Comparison of ENCODE assay signal across 8 cellular contexts in genomic region chr2:111346018-111346932, GRCh38.
DNase-seq lines count a peak whose midpoint lies in the region; ATAC-seq and TF ChIP-seq lines count a peak whose summit lies in the region.
"Not testable (repeated sequence)": the region's sequence is repeated elsewhere in the genome, so short reads cannot be mapped to it uniquely, and the experiment has no call there.

No MANE protein-coding gene starts in this region.

- not testable (repeated sequence) for H3K4me3 Mint-ChIP-seq in WTC11

- dilution Hi-C loops in mammary epithelial cell (cut with HindIII; ENCODE audit: low sequenced_read_pairs): not testable (repeated sequence)

- BruUV-seq in mammary epithelial cell (replicated peaks; lab: Mats Ljungman, UMichigan): not testable (repeated sequence)

- not testable (repeated sequence) for H3K27ac Mint-ChIP-seq in WTC11

- H3K9ac ChIP-seq in mammary epithelial cell (ENCODE audit: insufficient read depth, low read length); neuronal stem cell (ENCODE audit: low read depth, low read length, poor library complexity): not testable (repeated sequence)

- not testable (repeated sequence) for H3K4me3 ChIP-seq in mammary epithelial cell (replicated peaks in 1 of 3; ENCODE audit: insufficient read depth in 1 of 3, low read depth in 2 of 3, low read length in 3 of 3); fibroblast of villous mesenchyme (ENCODE audit: low read depth, low read length); stomach
- H3K4me3 ChIP-seq in neuronal stem cell (ENCODE audit: low read length in 2 of 2): peak overlapping the region in 1 of 2 donors; percentile 24

- H4K91ac ChIP-seq in neuronal stem cell (ENCODE audit: low read depth, low read length, poor library complexity): not testable (repeated sequence)

- H3K36me3 Mint-ChIP-seq in WTC11: not testable (repeated sequence)

- H3K79me2 ChIP-seq in mammary epithelial cell (ENCODE audit: insufficient read depth, low read length): not testable (repeated sequence)

- not testable (repeated sequence) for H4K8ac ChIP-seq in neuronal stem cell (ENCODE audit: low read depth, low read length)

- not testable (repeated sequence) for TF ChIP-seq CTCF in WTC11 (IDR thresholded peaks at IDR 0.05); mammary epithelial cell (conservative IDR thresholded peaks at IDR 0.05 in 1 of 2, IDR thresholded peaks at IDR 0.05 in 1 of 2; ENCODE audit: extremely low read depth in 1 of 2, insufficient read depth in 1 of 2, low read depth in 1 of 2, low read length in 2 of 2); fibroblast of villous mesenchyme (IDR thresholded peaks at IDR 0.05; ENCODE audit: insufficient read depth, low read depth, low read length); stomach (IDR thresholded peaks at IDR 0.05)

- not testable (repeated sequence) for H4K20me1 ChIP-seq in mammary epithelial cell (ENCODE audit: insufficient read depth, low read length)

- ATAC-seq in WTC11: peak; percentile 60

- CTCF ChIA-PET in WTC11 (lab: Charles Lee); mammary epithelial cell (lab: Charles Lee; ENCODE audit: low non-redundant PET): not testable (repeated sequence)

- not testable (repeated sequence) for H2AFZ ChIP-seq in mammary epithelial cell (ENCODE audit: low read depth, low read length)
- peak overlapping the region; percentile 45 for H2AFZ ChIP-seq in neuronal stem cell (ENCODE audit: low read length)

- not testable (repeated sequence) for TF ChIP-seq EP300 in stomach (IDR thresholded peaks at IDR 0.05)

- H3K4me1 Mint-ChIP-seq in WTC11: not testable (repeated sequence)

- not testable (repeated sequence) for H3K4me2 ChIP-seq in mammary epithelial cell (ENCODE audit: insufficient read depth, low read depth, low read length); neuronal stem cell (ENCODE audit: insufficient read depth, low read length, poor library complexity, severe bottlenecking)

- H2BK120ac ChIP-seq in neuronal stem cell (ENCODE audit: low read depth, low read length): not testable (repeated sequence)

- H3K14ac ChIP-seq in neuronal stem cell (ENCODE audit: low read length): not testable (repeated sequence)

- in situ Hi-C loops in mammary epithelial cell (cut with MboI; ENCODE audit: low sequenced_read_pairs in 2 of 2): not testable (repeated sequence)

- not testable (repeated sequence) for H3K9me3 ChIP-seq in mammary epithelial cell (replicated peaks; ENCODE audit: insufficient read depth, low read length); neuronal stem cell (replicated peaks in 1 of 2; ENCODE audit: control insufficient read depth in 2 of 2, insufficient read depth in 1 of 2, low read depth in 1 of 2, low read length in 2 of 2); stomach

- not testable (repeated sequence) for H3K27me3 Mint-ChIP-seq in WTC11 (ENCODE audit: low read depth)

- not testable (repeated sequence) for H3K23ac ChIP-seq in neuronal stem cell (ENCODE audit: low read depth, low read length, poor library complexity)

- H2BK5ac ChIP-seq in neuronal stem cell (ENCODE audit: low read length): not testable (repeated sequence)

- not testable (repeated sequence) for H2BK15ac ChIP-seq in neuronal stem cell (ENCODE audit: low read length)

- H2BK12ac ChIP-seq in neuronal stem cell (ENCODE audit: low read length): not testable (repeated sequence)

- H3K27ac ChIP-seq in mammary epithelial cell (ENCODE audit: insufficient read depth, low read depth, low read length); neuronal stem cell (replicated peaks; ENCODE audit: low read length): not testable (repeated sequence)
- peak overlapping the region in 2 of 5 donors; percentile 42 to 49 for H3K27ac ChIP-seq in stomach

- H3K9me3 Mint-ChIP-seq in WTC11: not testable (repeated sequence)

- intact Hi-C loops in mammary epithelial cell (cut with micrococcal nuclease); stomach (cut with DNase I; ENCODE audit: low total_unique reads): not testable (repeated sequence)

- not testable (repeated sequence) for H3K4me1 ChIP-seq in mammary epithelial cell (ENCODE audit: insufficient read depth, low read length); neuronal stem cell (ENCODE audit: control insufficient read depth in 2 of 2, insufficient read depth in 1 of 2, low read depth in 1 of 2, low read length in 2 of 2); stomach

- WGBS in mammary epithelial cell (ENCODE audit: low coverage, missing lambda C conversion rate): 42% methylated on average over 2 of the region's 14 CpGs
- no CpG with 5 or more reads among the region's 14 CpGs for WGBS in neuronal stem cell (ENCODE audit: extremely low coverage in 2 of 2, insufficient read length in 2 of 2, insufficient replicate concordance in 1 of 2), 2 donors
- 0 to 26% (median 21%) methylated on average over 4 to 10 of the region's 14 CpGs for WGBS in stomach, 5 donors

- peak; percentile 15 for DNase-seq in A172 (ENCODE audit: low spot score)
- DNase-seq in H4 (ENCODE audit: low spot score): peak; percentile 10
- DNase-seq in WTC11 (ENCODE audit: low spot score); neuronal stem cell (ENCODE audit: low spot score): not testable (repeated sequence)
- DNase-seq in mammary epithelial cell: peak; percentile 2
- DNase-seq in fibroblast of villous mesenchyme (ENCODE audit: low read depth): peak; percentile 49
- DNase-seq in iris pigment epithelial cell (ENCODE audit: low read depth): peak; percentile 36
- peak; percentile 70 for DNase-seq in stomach

- H3K79me1 ChIP-seq in neuronal stem cell (ENCODE audit: low read depth, low read length): not testable (repeated sequence)

- POLR2A ChIA-PET in WTC11 (lab: Charles Lee): not testable (repeated sequence)

- not testable (repeated sequence) for TF ChIP-seq POLR2A in stomach (IDR thresholded peaks at IDR 0.05)

- not testable (repeated sequence) for H2AK5ac ChIP-seq in neuronal stem cell (ENCODE audit: low read depth, low read length)

- H3K4ac ChIP-seq in neuronal stem cell (ENCODE audit: low read length): not testable (repeated sequence)

- H3K27me3 ChIP-seq in mammary epithelial cell (ENCODE audit: insufficient read depth, low read length); neuronal stem cell (ENCODE audit: control insufficient read depth in 3 of 3, insufficient read depth in 3 of 3, low read depth in 1 of 3, low read length in 3 of 3); stomach: not testable (repeated sequence)

- H3K18ac ChIP-seq in neuronal stem cell (ENCODE audit: low read length): not testable (repeated sequence)

- H3K36me3 ChIP-seq in mammary epithelial cell (ENCODE audit: insufficient read depth, low read length); neuronal stem cell (replicated peaks in 1 of 2; ENCODE audit: control insufficient read depth in 2 of 2, insufficient read depth in 2 of 2, low read length in 2 of 2); stomach: not testable (repeated sequence)
